In the genomic region with DNA sequence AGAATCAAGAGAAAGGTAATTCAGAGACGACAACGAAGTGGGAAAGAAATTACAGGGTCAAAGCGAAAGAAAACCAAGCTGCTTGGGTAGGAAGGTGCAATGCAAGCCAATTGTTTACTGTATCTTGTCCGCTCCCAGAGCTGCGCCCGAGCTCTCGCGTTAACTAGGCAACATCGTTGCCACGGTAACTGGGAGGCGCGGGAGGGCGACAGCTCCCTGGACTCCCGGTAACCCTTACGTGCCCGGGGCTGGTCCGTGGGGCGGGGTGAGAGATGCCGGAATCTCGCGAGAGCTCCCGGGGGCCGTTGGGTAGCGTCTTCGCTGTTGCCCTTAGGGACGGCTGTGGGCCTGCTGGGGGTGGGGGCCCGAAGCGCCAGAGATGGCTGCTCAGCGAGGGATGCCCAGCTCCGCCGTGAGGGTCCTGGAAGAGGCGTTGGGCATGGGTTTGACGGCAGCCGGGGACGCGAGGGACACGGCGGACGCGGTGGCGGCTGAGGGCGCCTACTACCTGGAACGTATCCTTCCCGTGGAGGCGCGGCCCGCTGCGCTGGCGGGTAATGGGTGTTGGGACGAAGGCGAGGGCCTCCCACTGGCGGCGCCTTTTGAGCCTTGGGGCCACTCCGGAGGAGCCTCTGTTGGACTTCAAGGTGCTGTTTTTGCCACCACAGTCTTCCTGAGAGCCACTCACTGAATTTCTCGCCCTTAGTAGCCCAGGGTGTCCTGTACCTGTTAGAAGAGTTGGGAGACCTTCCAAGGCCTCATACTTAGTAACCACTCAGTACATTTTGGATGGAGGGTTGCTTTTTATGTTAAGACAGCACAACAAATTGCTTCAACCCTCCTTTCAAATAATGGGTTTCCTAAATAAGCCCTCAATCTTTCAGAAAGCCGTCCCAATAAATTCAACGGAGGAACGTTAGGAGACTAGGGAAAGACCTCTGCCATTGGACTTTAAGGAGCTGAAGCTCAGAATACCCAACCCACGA, we compare ENCODE assay signal across 8 cellular contexts. TPM values are rescaled to one million over a fixed set of nuclear protein-coding genes. Genes with fewer than 3 reads are reported as not detected.
DNase-seq lines count a peak whose midpoint lies in the region; ATAC-seq and TF ChIP-seq lines count a peak whose summit lies in the region.

Gene SPAG16 (plus strand): TSS at position 360 of the 986 bp plus-strand sequence.

- no peak for TF ChIP-seq CTCF in Panc1 (IDR thresholded peaks at IDR 0.05)

- BruUV-seq in Panc1 (replicated peaks; lab: Mats Ljungman, UMichigan), result no TSS peak

- H3K27ac Mint-ChIP-seq in naive thymus-derived CD8-positive, alpha-beta T cell, result peak within 1 kb of the TSS; percentile 91 to 98 (median 95)
- H3K27ac Mint-ChIP-seq in stimulated activated naive B cell treated with anti-CD40 and anti-IgM and Interleukin-4, amounts not matched to agents 10 μg/mL and 1 μg/mL and 100 μg/mL, for 72 hours, result peak within 1 kb of the TSS; percentile 96

- H3K4me1 Mint-ChIP-seq in naive thymus-derived CD8-positive, alpha-beta T cell, result peaks cover 15 to 49% (median 39%) of the 10 kb centered on the region in 4 donors
- peaks cover 9 to 36% of the 10 kb centered on the region in 2 donors for H3K4me1 Mint-ChIP-seq in stimulated activated naive B cell treated with anti-CD40 and anti-IgM and Interleukin-4, amounts not matched to agents 10 μg/mL and 1 μg/mL and 100 μg/mL, for 72 hours

- peak within 1 kb of the TSS; percentile 90 to 100 (median 96) for H3K4me3 Mint-ChIP-seq in naive thymus-derived CD8-positive, alpha-beta T cell
- H3K4me3 Mint-ChIP-seq in stimulated activated naive B cell treated with anti-CD40 and anti-IgM and Interleukin-4, amounts not matched to agents 10 μg/mL and 1 μg/mL and 100 μg/mL, for 72 hours, result peak within 1 kb of the TSS; percentile 98

- H3K36me3 Mint-ChIP-seq in naive thymus-derived CD8-positive, alpha-beta T cell, result no peaks in the 10 kb centered on the region
- peaks cover 2 to 4% of the 10 kb centered on the region in 2 donors for H3K36me3 Mint-ChIP-seq in stimulated activated naive B cell treated with anti-CD40 and anti-IgM and Interleukin-4, amounts not matched to agents 10 μg/mL and 1 μg/mL and 100 μg/mL, for 72 hours

- CTCF ChIA-PET in Panc1 (lab: Charles Lee), result no interaction called here

- POLR2A ChIA-PET in Panc1 (lab: Charles Lee), result interaction anchor here (0.7 kb wide), 1 partner anchor 179 kb away, joined by 4 read pairs; no protein-coding TSS in a partner anchor
- POLR2A ChIA-PET in naive thymus-derived CD8-positive, alpha-beta T cell (lab: Charles Lee), result interaction anchor here (1.1 kb wide), 2 partner anchors 51 to 133 kb away, joined by 3 to 5 read pairs; partner anchors contain the start of gene IKZF2

- ATAC-seq in GM21381 (IDR thresholded peaks at IDR 0.05; ENCODE audit: unreplicated experiment) (peak; percentile 99), Panc1 (peak; percentile 100)
- ATAC-seq in naive thymus-derived CD8-positive, alpha-beta T cell, result peak; percentile 94
- ATAC-seq in stimulated activated naive B cell treated with anti-CD40 and anti-IgM and Interleukin-4, amounts not matched to agents 10 μg/mL and 1 μg/mL and 100 μg/mL, for 72 hours (replicated peaks), result peak; percentile 98 to 99

- in situ Hi-C loops in Caki2 (cut with HindIII; ENCODE audit: low pct_unique_long_range_greater_than_20kb, low sequenced_read_pairs), result no loop called here
- in situ Hi-C loops in Panc1 (cut with HindIII; ENCODE audit: low pct_unique_long_range_greater_than_20kb, low sequenced_read_pairs), result no loop called here

- H3K4me1 ChIP-seq in HUES48 (ENCODE audit: control insufficient read depth, insufficient read depth, low read length), result peaks cover 22% of the 10 kb centered on the region
- peaks cover 11% of the 10 kb centered on the region for H3K4me1 ChIP-seq in Panc1 (ENCODE audit: control insufficient read depth, insufficient read depth, low read length)

- intact Hi-C loops in Panc1 (cut with micrococcal nuclease; ENCODE audit: unreplicated experiment), result no loop called here

- H3K27me3 ChIP-seq in HUES48 (ENCODE audit: control insufficient read depth, insufficient read depth, low read length), result no peaks in the 10 kb centered on the region
- H3K27me3 ChIP-seq in Panc1 (ENCODE audit: control insufficient read depth, insufficient read depth, low read length), result no peaks in the 10 kb centered on the region

- H3K36me3 ChIP-seq in HUES48 (ENCODE audit: control insufficient read depth, insufficient read depth, low read length) (no peaks in the 10 kb centered on the region), Panc1 (ENCODE audit: control insufficient read depth, insufficient read depth, low read length) (no peaks in the 10 kb centered on the region)

- DNase-seq in Caki2 (ENCODE audit: low read depth) (peak; percentile 94), Panc1 (ENCODE audit: low read depth, low spot score) (peak; percentile 85), fibroblast of peridontal ligament (ENCODE audit: extremely low read depth) (peak; percentile 97)
- DNase-seq in activated T-helper 9 cell treated with anti-CD3 and anti-CD28 coated beads, Interleukin-2, amount 50 U/mL, for 16 hours (ENCODE audit: low read depth), result peak; percentile 93
- DNase-seq in naive thymus-derived CD8-positive, alpha-beta T cell, result peak; percentile 91 to 98 (median 96)
- peak; percentile 99 for DNase-seq in stimulated activated naive B cell treated with anti-CD40 and anti-IgM and Interleukin-4, amounts not matched to agents 10 μg/mL and 1 μg/mL and 100 μg/mL, for 72 hours

- peaks cover 0 to under 1% (median 0%) of the 10 kb centered on the region in 9 donors for H3K9me3 Mint-ChIP-seq in naive thymus-derived CD8-positive, alpha-beta T cell
- H3K9me3 Mint-ChIP-seq in stimulated activated naive B cell treated with anti-CD40 and anti-IgM and Interleukin-4, amounts not matched to agents 10 μg/mL and 1 μg/mL and 100 μg/mL, for 72 hours, result no peaks in the 10 kb centered on the region

- H3K4me3 ChIP-seq in HUES48 (ENCODE audit: low read depth, low read length) (peak within 1 kb of the TSS; percentile 83), Panc1 (ENCODE audit: low read depth in 2 of 2, low read length in 2 of 2) (peak within 1 kb of the TSS; percentile 74 to 81)

- H3K9me3 ChIP-seq in HUES48 (ENCODE audit: control insufficient read depth, insufficient read depth, low read length) (no peaks in the 10 kb centered on the region), Panc1 (ENCODE audit: control insufficient read depth, insufficient read depth, low read depth, low read length) (no peaks in the 10 kb centered on the region)

- H3K9ac ChIP-seq in HUES48 (ENCODE audit: low read depth, low read length), result peak within 1 kb of the TSS; percentile 77

- peak within 1 kb of the TSS; percentile 61 for H3K27ac ChIP-seq in HUES48 (ENCODE audit: low read depth, low read length)
- peak within 1 kb of the TSS; percentile 89 for H3K27ac ChIP-seq in Panc1 (ENCODE audit: low read length)

- no peaks in the 10 kb centered on the region for H3K27me3 Mint-ChIP-seq in naive thymus-derived CD8-positive, alpha-beta T cell
- no peaks in the 10 kb centered on the region for H3K27me3 Mint-ChIP-seq in stimulated activated naive B cell treated with anti-CD40 and anti-IgM and Interleukin-4, amounts not matched to agents 10 μg/mL and 1 μg/mL and 100 μg/mL, for 72 hours

RNA-seq across cellular contexts. Expression of gene SPAG16, which starts in this region (rescaled TPM):
- total RNA-seq in Caki2 (2014; rRNA removed; shearing (Covaris generic); ENCODE audit: low replicate concordance), result 38.4 and 41.0 TPM in 2 replicates
- 13.0 TPM for total RNA-seq in Panc1 (2021; ENCODE audit: unreplicated experiment)
- polyA plus RNA-seq in Panc1 (2012; ENCODE audit: insufficient read length), result 34.4 TPM
- total RNA-seq in naive thymus-derived CD8-positive, alpha-beta T cell, result 1 to 10 TPM; 8.0 to 8.3 TPM
- polyA plus RNA-seq in naive thymus-derived CD8-positive, alpha-beta T cell, result 10 to 100 TPM; 15.1 to 20.3 (median 17.7) TPM

Comparison
In these comparisons a context has a peak if more than half of its experiments do, and no peak if none do; other contexts are left out.
1. Peak in every context shown above with its lines: DNase-seq, ATAC-seq, H3K4me3 ChIP-seq and H3K27ac ChIP-seq.